Comparison of ENCODE assay signal across 8 cellular contexts in the genomic region with DNA sequence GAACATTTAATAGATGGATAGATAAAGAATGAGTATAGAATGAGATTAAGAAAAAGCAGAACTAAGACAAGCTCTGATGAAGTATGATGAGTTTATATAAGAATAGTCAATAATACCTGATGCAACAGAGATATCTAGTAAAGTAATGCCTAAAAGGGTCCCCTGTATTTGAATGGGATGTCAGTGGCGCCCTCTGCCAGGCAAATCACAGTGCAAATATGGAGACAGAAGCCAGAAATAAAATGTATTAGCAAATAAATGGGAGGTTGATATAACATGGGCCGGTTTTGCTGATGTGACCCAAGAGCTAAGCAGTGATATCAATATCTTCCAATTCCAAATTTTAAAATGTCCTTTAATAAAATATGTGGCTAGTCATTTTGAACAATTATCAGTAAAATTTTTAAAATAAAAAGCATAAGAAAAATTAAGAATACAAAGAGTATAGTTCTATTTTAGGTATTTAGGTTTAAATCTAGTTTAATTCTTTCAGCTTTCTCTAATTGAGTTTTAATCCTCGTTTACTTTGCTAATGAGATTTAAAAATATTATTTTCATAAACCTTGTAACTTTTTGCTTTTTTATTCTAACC.
A peak's percentile ranks its signal among the peaks of the same experiment; 100 is the strongest.
DNase-seq lines count a peak whose midpoint lies in the region; ATAC-seq and TF ChIP-seq lines count a peak whose summit lies in the region.

No MANE protein-coding gene starts in this region.

- H3K4me1 Mint-ChIP-seq in WTC11 = 0 out of 2 replicates have a peak, but pooled peaks cover 4% of the 10 kb centered on the region

- intact Hi-C loops in sciatic nerve (cut with DNase I) = no loop called here

- CTCF ChIA-PET in WTC11 (lab: Charles Lee) = interaction anchor here (0.6 to 1.8 kb wide), 4 partner anchors 41 to 334 kb away, joined by 3 to 4 read pairs (median 3); a partner anchor contains a TSS

- no peak for TF ChIP-seq CTCF in WTC11 (IDR thresholded peaks at IDR 0.05)

- ATAC-seq in WTC11 (peak; percentile 65), sciatic nerve (peak; percentile 57)

- H3K9me3 Mint-ChIP-seq in WTC11 = peaks cover 22% of the 10 kb centered on the region

- peaks cover 28% of the 10 kb centered on the region for H3K36me3 Mint-ChIP-seq in WTC11

- no peak overlapping the region for H3K4me3 Mint-ChIP-seq in WTC11

- no peak overlapping the region for H3K27ac Mint-ChIP-seq in WTC11

- H3K27me3 Mint-ChIP-seq in WTC11 (ENCODE audit: low read depth) = no peaks in the 10 kb centered on the region

- DNase-seq in D341Med (ENCODE audit: low spot score) (peak; percentile 39), HT1080 (ENCODE audit: low read depth) (peak; percentile 15), WTC11 (ENCODE audit: low spot score) (peak; percentile 47), epidermal melanocyte (ENCODE audit: insufficient read length, low spot score) (peak; percentile 42), sciatic nerve (ENCODE audit: low spot score) (no peak), 8988T (no peak), hypothalamus (lab: John Stamatoyannopoulos, UW) (no peak), NCI-H345 treated with DMSO at 0.1 percent for 48 hours (lab: John Stamatoyannopoulos, UW; ENCODE audit: unreplicated experiment) (no peak)

- POLR2A ChIA-PET in WTC11 (lab: Charles Lee) = no interaction called here

TF ChIP-seq in WTC11, 78 proteins besides CTCF, POLR2A, EP300 and RAD21:
- TF ChIP-seq, protein P1, sequence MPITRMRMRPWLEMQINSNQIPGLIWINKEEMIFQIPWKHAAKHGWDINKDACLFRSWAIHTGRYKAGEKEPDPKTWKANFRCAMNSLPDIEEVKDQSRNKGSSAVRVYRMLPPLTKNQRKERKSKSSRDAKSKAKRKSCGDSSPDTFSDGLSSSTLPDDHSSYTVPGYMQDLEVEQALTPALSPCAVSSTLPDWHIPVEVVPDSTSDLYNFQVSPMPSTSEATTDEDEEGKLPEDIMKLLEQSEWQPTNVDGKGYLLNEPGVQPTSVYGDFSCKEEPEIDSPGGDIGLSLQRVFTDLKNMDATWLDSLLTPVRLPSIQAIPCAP (CRISPR knock-in tag; IDR thresholded peaks at IDR 0.05) = no peak
- TF ChIP-seq NFYB (CRISPR knock-in tag; conservative IDR thresholded peaks at IDR 0.05; ENCODE audit: low read depth) (no peak), GABPB1 (CRISPR knock-in tag; IDR thresholded peaks at IDR 0.05) (peak; percentile 72)

Comparison
In these comparisons a context has a peak if more than half of its experiments do, and no peak if none do; other contexts are left out.
1. DNase-seq: peak in D341Med (single experiment), HT1080 (single experiment), WTC11 (single experiment) and epidermal melanocyte (single experiment); none in sciatic nerve (single experiment), 8988T (single experiment), hypothalamus (0 of 51) and NCI-H345 treated with DMSO at 0.1 percent for 48 hours (single experiment).